In genomic region chr21:44870748-44871495, GRCh38 we compare ENCODE assay signal across 9 cellular contexts. TPM values are rescaled to one million over a fixed set of nuclear protein-coding genes. Genes with fewer than 3 reads are reported as not detected.
DNase-seq lines count a peak whose midpoint lies in the region; ATAC-seq, FAIRE-seq and TF ChIP-seq lines count a peak whose summit lies in the region.
"Had no signal": no experiment of that assay in that cellular context is flagged by ENCODE, and none has a peak within 500 bp of the region (broad histone marks: within the 10 kb centered on the region; RNA-seq: fewer than 3 reads in every experiment).

No MANE protein-coding gene starts in this region.

- DNase-seq in NCI-H345 (lab: John Stamatoyannopoulos, UW) (peak; percentile 25), NCI-H345 treated with DMSO at 0.1 percent for 48 hours (lab: John Stamatoyannopoulos, UW; ENCODE audit: unreplicated experiment) (no peak), K562 (ENCODE audit: extremely low read depth in 1 of 4, low spot score in 3 of 4) (no peak), left lung (peak in 1 of 2 donors; percentile 58), thoracic aorta (ENCODE audit: low spot score) (no peak), RKO (ENCODE audit: low spot score) (no peak), ureter (ENCODE audit: low spot score) (no peak)
- DNase-seq: NCI-H446 treated with DMSO at 0.1 percent for 48 hours had no signal

- peaks cover 23% of the 10 kb centered on the region for H3K9me1 ChIP-seq in K562 (ENCODE audit: control insufficient read depth, insufficient read depth, low read length)

- intact Hi-C loops in K562 (cut with micrococcal nuclease): loop anchor here (1.0 kb wide), 1 partner anchor 16 kb away; no protein-coding TSS in a partner anchor
- intact Hi-C loops in left lung (cut with DNase I): no loop called here

- TF ChIP-seq EP300 in K562 (IDR thresholded peaks at IDR 0.05; ENCODE audit: low read length): no peak

- H3K9me3 ChIP-seq in K562 (replicated peaks; ENCODE audit: control insufficient read depth, insufficient read depth, low read depth, low read length) (no peaks in the 10 kb centered on the region), left lung (no peaks in the 10 kb centered on the region), thoracic aorta (no peaks in the 10 kb centered on the region)

- TF ChIP-seq CTCF in K562 (IDR thresholded peaks at IDR 0.05 in 2 of 3, conservative IDR thresholded peaks at IDR 0.05 in 1 of 3; ENCODE audit: insufficient read depth in 2 of 3, low read depth in 1 of 3, low read length in 3 of 3) (no peak), left lung (IDR thresholded peaks at IDR 0.05) (no peak), thoracic aorta (IDR thresholded peaks at IDR 0.05) (no peak)

- H3K4me3 ChIP-seq in K562: no peak overlapping the region
- H3K4me3 ChIP-seq in left lung: peak overlapping the region in 1 of 2 donors; percentile 84
- H3K4me3 ChIP-seq in thoracic aorta: peak overlapping the region; percentile 91

- H3K36me3 ChIP-seq in K562 (ENCODE audit: control insufficient read depth, insufficient read depth, low read length) (peaks cover 14% of the 10 kb centered on the region; the same call in 2 of the 3 replicates), left lung (no peaks in the 10 kb centered on the region), thoracic aorta (no peaks in the 10 kb centered on the region)

- WGBS in K562 (ENCODE audit: insufficient coverage, low coverage, missing lambda C conversion rate): 27% methylated on average over 10 of the region's 10 CpGs

- H3K4me1 ChIP-seq in K562 (replicated peaks in 1 of 2; ENCODE audit: control insufficient read depth in 2 of 2, insufficient read depth in 2 of 2, low read length in 2 of 2): peaks cover 52 to 66% of the 10 kb centered on the region in 2 experiments
- H3K4me1 ChIP-seq in left lung: peaks cover 55 to 77% of the 10 kb centered on the region in 2 donors
- peaks cover 50 to 68% of the 10 kb centered on the region in 2 donors for H3K4me1 ChIP-seq in thoracic aorta (ENCODE audit: control insufficient read depth in 1 of 2, low read depth in 2 of 2)

- peak; percentile 55 for FAIRE-seq in K562 (lab: Jason Lieb, UNC)

- H3K27ac ChIP-seq in K562 (ENCODE audit: extremely low read depth, low read depth, low read length): peak overlapping the region; percentile 17; the same call in 2 of the 3 replicates
- H3K27ac ChIP-seq in left lung: peak overlapping the region; percentile 88 to 98
- peak overlapping the region; percentile 92 to 98 for H3K27ac ChIP-seq in thoracic aorta

- ATAC-seq in K562: no peak
- no peak for ATAC-seq in left lung
- no peak for ATAC-seq in thoracic aorta (ENCODE audit: insufficient number of reproducible peaks, low FRiP score, low read depth)
- ATAC-seq in HG02763 (IDR thresholded peaks at IDR 0.05; ENCODE audit: unreplicated experiment): no peak

- TF ChIP-seq POLR2A in K562 (conservative IDR thresholded peaks at IDR 0.05): no peak

- H3K79me2 ChIP-seq in K562 (ENCODE audit: control insufficient read depth, insufficient read depth, low read length): peaks cover 76% of the 10 kb centered on the region

- TF ChIP-seq RAD21 in K562 (CRISPR knock-in tag; conservative IDR thresholded peaks at IDR 0.05 in 1 of 2, IDR thresholded peaks at IDR 0.05 in 1 of 2): no peak

- H3K4me2 ChIP-seq in K562 (ENCODE audit: insufficient read depth, low read length): peak overlapping the region; percentile 63

- in situ Hi-C loops in K562 (cut with MboI): no loop called here

- H3K27me3 ChIP-seq in K562 (ENCODE audit: control insufficient read depth in 2 of 2, insufficient read depth in 2 of 2, low read length in 2 of 2) (no peaks in the 10 kb centered on the region), left lung (no peaks in the 10 kb centered on the region), thoracic aorta (replicated peaks; ENCODE audit: insufficient read depth) (no peaks in the 10 kb centered on the region)

- H3K9ac ChIP-seq in K562 (ENCODE audit: insufficient read depth in 1 of 2, low read depth in 2 of 2, low read length in 2 of 2): peak overlapping the region; percentile 24 to 81; a peak in 3 of 4 replicates

- CTCF ChIA-PET in K562 (lab: Yijun Ruan, JAX; ENCODE audit: low intra/inter-chr PET ratio): no interaction called here

- peaks cover 52% of the 10 kb centered on the region for H4K20me1 ChIP-seq in K562 (replicated peaks; ENCODE audit: control insufficient read depth, insufficient read depth, low read length)

- POLR2A ChIA-PET in K562 (lab: Yijun Ruan, JAX): interaction anchor here (0.6 to 1.6 kb wide), 3 partner anchors 15 to 412 kb away, joined by 3 to 4 read pairs (median 3); no protein-coding TSS in a partner anchor

- H2AFZ ChIP-seq in K562 (ENCODE audit: low read depth, low read length): no peak overlapping the region

- TSS peak; percentile 30 for BruUV-seq in K562 (replicated peaks; lab: Mats Ljungman, UMichigan)

TF ChIP-seq in K562, 482 proteins besides CTCF, POLR2A, EP300 and RAD21 (continues in another document):
- no peak for TF ChIP-seq USF2 (CRISPR knock-in tag; IDR thresholded peaks at IDR 0.05)
- TF ChIP-seq CC2D1A (IDR thresholded peaks at IDR 0.05): no peak

RNA-seq across cellular contexts. Expression of gene PTTG1IP, which starts 2.6 kb away (rescaled TPM):
- total RNA-seq in K562 (2011; cell fraction: chromatin; rRNA removed; ENCODE audit: low replicate concordance): 109 and 139 TPM in 2 replicates
- total RNA-seq in K562 (2011; cell fraction: nucleolus; rRNA removed): 131 and 151 TPM in 2 replicates
- 146 and 174 TPM in 2 replicates for total RNA-seq in K562 (2011; cell fraction: nucleoplasm; rRNA removed)
- 85.4 and 97.6 TPM in 2 replicates for total RNA-seq in K562 (2014; rRNA removed)
- 65.7 and 66.2 TPM in 2 replicates for total RNA-seq in K562 (2014; rRNA removed; fragmentation: Illumina TruSeq; extraction: Trizol)
- total RNA-seq in K562 (2015; rRNA removed; fragmentation: Illumina TruSeq; extraction: Trizol): 92.9 and 98.7 TPM in 2 replicates
- total RNA-seq in K562 (2021): 99.3 and 99.5 TPM in 2 replicates
- 92.4 and 138 TPM in 2 replicates for polyA plus RNA-seq in K562 (2011; rRNA removed)
- 79.9 and 115 TPM in 2 replicates for polyA plus RNA-seq in K562 (2011; cell fraction: cytosol; rRNA removed)
- 69.1 and 123 TPM in 2 replicates for polyA plus RNA-seq in K562 (2011; cell fraction: nucleus; rRNA removed)
- polyA plus RNA-seq in K562 (2012): 77.4 and 167 TPM in 2 replicates
- 77.0 and 77.8 TPM in 2 replicates for polyA plus RNA-seq in K562 (2014; fragmentation: Illumina TruSeq; extraction: Trizol)
- 1 to 10 TPM; 5.0 to 9.2 TPM for polyA plus RNA-seq in K562 (2014; fragmentation: Nextera tagmentation; extraction: Ambion mirVana)
- 82.4 and 86.9 TPM in 2 replicates for polyA plus RNA-seq in K562 (2014; rRNA removed)
- 54.1 and 70.2 TPM in 2 replicates for polyA minus RNA-seq in K562 (2011; rRNA and poly(A)+ RNA removed)
- 69.1 and 114 TPM in 2 replicates for polyA minus RNA-seq in K562 (2011; cell fraction: cytosol; rRNA and poly(A)+ RNA removed)
- 17.4 and 40.2 TPM in 2 replicates for polyA minus RNA-seq in K562 (2011; cell fraction: nucleus; rRNA and poly(A)+ RNA removed)
- total RNA-seq in left lung: 100 to 1,000 TPM; 247 to 263 TPM
- 100 to 1,000 TPM; 301 to 351 TPM for total RNA-seq in thoracic aorta
- 181 TPM for total RNA-seq in ureter

RNA-seq across cellular contexts. Expression of gene ITGB2, which starts 49.8 kb away (rescaled TPM):
- 0.69 and 1.4 TPM in 2 replicates for total RNA-seq in K562 (2011; cell fraction: chromatin; rRNA removed; ENCODE audit: low replicate concordance)
- 1.0 and 1.3 TPM in 2 replicates for total RNA-seq in K562 (2011; cell fraction: nucleolus; rRNA removed)
- total RNA-seq in K562 (2011; cell fraction: nucleoplasm; rRNA removed): 0.23 and 0.29 TPM in 2 replicates
- 0.78 and 1.0 TPM in 2 replicates for total RNA-seq in K562 (2014; rRNA removed)
- 0.07 and 0.22 TPM in 2 replicates for total RNA-seq in K562 (2014; rRNA removed; fragmentation: Illumina TruSeq; extraction: Trizol)
- 0.49 and 0.51 TPM in 2 replicates for total RNA-seq in K562 (2015; rRNA removed; fragmentation: Illumina TruSeq; extraction: Trizol)
- total RNA-seq in K562 (2021): 1.2 and 1.3 TPM in 2 replicates
- 0.20 and 1.6 TPM in 2 replicates for polyA plus RNA-seq in K562 (2011; rRNA removed)
- 0.33 and 1.3 TPM in 2 replicates for polyA plus RNA-seq in K562 (2011; cell fraction: cytosol; rRNA removed)
- polyA plus RNA-seq in K562 (2011; cell fraction: nucleus; rRNA removed): 2.0 and 3.1 TPM in 2 replicates
- polyA plus RNA-seq in K562 (2012): 0.77 and 5.1 TPM in 2 replicates
- polyA plus RNA-seq in K562 (2014; fragmentation: Illumina TruSeq; extraction: Trizol): 0.24 and 0.25 TPM in 2 replicates
- polyA plus RNA-seq in K562 (2014; fragmentation: Nextera tagmentation; extraction: Ambion mirVana): not detected
- 0.57 and 0.60 TPM in 2 replicates for polyA plus RNA-seq in K562 (2014; rRNA removed)
- polyA minus RNA-seq in K562 (2011; rRNA and poly(A)+ RNA removed): 0.04 and 0.57 TPM in 2 replicates
- 1.0 and 4.8 TPM in 2 replicates for polyA minus RNA-seq in K562 (2011; cell fraction: cytosol; rRNA and poly(A)+ RNA removed)
- 0.27 and 1.8 TPM in 2 replicates for polyA minus RNA-seq in K562 (2011; cell fraction: nucleus; rRNA and poly(A)+ RNA removed)
- total RNA-seq in left lung: 100 to 1,000 TPM; 185 to 404 TPM
- total RNA-seq in thoracic aorta: 100 to 1,000 TPM; 161 to 166 TPM
- 35.7 TPM for total RNA-seq in ureter

RNA-seq across cellular contexts. Expression of gene SUMO3, which starts 53.1 kb away (rescaled TPM):
- 32.4 and 33.2 TPM in 2 replicates for total RNA-seq in K562 (2011; cell fraction: chromatin; rRNA removed; ENCODE audit: low replicate concordance)
- total RNA-seq in K562 (2011; cell fraction: nucleolus; rRNA removed): 27.5 and 32.6 TPM in 2 replicates
- total RNA-seq in K562 (2011; cell fraction: nucleoplasm; rRNA removed): 42.5 and 55.7 TPM in 2 replicates
- total RNA-seq in K562 (2014; rRNA removed) (95.2 and 118 TPM in 2 replicates), K562 (2014; rRNA removed; fragmentation: Illumina TruSeq; extraction: Trizol) (101 TPM in 2 replicates), K562 (2015; rRNA removed; fragmentation: Illumina TruSeq; extraction: Trizol) (111 and 113 TPM in 2 replicates), K562 (2021) (120 TPM in 2 replicates), left lung (10 to 100 TPM; 92.4 to 99.3 TPM), thoracic aorta (10 to 100 TPM; 66.5 to 66.9 TPM), ureter (73.4 TPM)
- polyA plus RNA-seq in K562 (2011; rRNA removed) (110 and 128 TPM in 2 replicates), K562 (2014; fragmentation: Illumina TruSeq; extraction: Trizol) (142 and 144 TPM in 2 replicates), K562 (2014; fragmentation: Nextera tagmentation; extraction: Ambion mirVana) (10 to 100 TPM; 13.9 to 21.6 TPM), K562 (2014; rRNA removed) (143 and 146 TPM in 2 replicates)
- 132 and 183 TPM in 2 replicates for polyA plus RNA-seq in K562 (2011; cell fraction: cytosol; rRNA removed)
- 41.4 and 52.1 TPM in 2 replicates for polyA plus RNA-seq in K562 (2011; cell fraction: nucleus; rRNA removed)
- 95.3 and 142 TPM in 2 replicates for polyA plus RNA-seq in K562 (2012)
- 105 and 120 TPM in 2 replicates for polyA minus RNA-seq in K562 (2011; rRNA and poly(A)+ RNA removed)
- 70.3 and 71.5 TPM in 2 replicates for polyA minus RNA-seq in K562 (2011; cell fraction: cytosol; rRNA and poly(A)+ RNA removed)
- 18.8 and 32.3 TPM in 2 replicates for polyA minus RNA-seq in K562 (2011; cell fraction: nucleus; rRNA and poly(A)+ RNA removed)

Comparison
In these comparisons a context has a peak if more than half of its experiments do, and no peak if none do; other contexts are left out.
1. H3K27ac ChIP-seq: peak in every context shown above with its lines; median percentile 95 in thoracic aorta; 93 in left lung; 17 in K562.
2. RNA of gene ITGB2, which starts 49.8 kb away (total RNA-seq): 185 to 404 TPM in left lung, 161 to 166 TPM in thoracic aorta and 35.7 TPM in ureter (single experiment); 0.07 to 1.4 TPM in K562; every median in the first group is over 10 times any median in the second.